24 cellular contexts compared by ENCODE assay signal in the genomic region with DNA sequence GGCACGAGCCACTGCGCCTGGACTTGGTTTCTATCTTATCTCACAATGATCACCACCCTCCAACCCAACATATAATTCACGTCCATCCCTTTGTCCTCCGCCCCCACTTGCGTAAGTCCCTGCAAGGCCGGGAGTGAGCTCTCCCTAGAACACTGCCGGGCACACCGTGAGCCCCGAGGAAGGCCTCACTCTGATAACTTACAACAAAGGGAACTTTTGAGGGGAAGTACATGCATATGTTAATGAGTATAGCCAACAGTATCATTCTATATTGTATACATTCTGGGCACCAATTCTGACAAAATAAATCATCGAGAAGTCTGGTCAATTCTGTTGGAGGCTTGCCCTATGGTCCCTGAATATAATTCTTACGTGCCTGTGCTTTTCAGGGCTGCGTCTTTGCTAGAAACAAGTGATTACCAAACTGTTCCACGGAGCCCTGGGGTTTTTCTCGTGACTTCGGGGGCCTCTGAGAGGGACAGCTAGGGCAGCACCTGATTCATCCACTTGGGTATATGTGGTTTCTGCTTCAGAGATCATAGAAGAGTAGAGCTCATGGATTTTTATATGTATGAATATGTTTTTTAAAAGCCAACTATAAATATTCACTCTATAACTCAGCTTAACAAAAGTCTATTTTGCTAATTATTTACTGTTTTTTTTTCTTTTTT.
DNase-seq lines count a peak whose midpoint lies in the region; ATAC-seq and TF ChIP-seq lines count a peak whose summit lies in the region.
"Had no signal": no experiment of that assay in that cellular context is flagged by ENCODE, and none has a peak within 500 bp of the region (broad histone marks: within the 10 kb centered on the region; RNA-seq: fewer than 3 reads in every experiment).

No MANE protein-coding gene starts in this region.

- peaks cover 2% of the 10 kb centered on the region for H3K4me1 Mint-ChIP-seq in nephron progenitor cell

- H3K27ac ChIP-seq in testis: no peak overlapping the region
- H3K27ac ChIP-seq: KMS-11 had no signal

- H3K36me3 ChIP-seq in testis (ENCODE audit: low read depth, missing control alignments): no peaks in the 10 kb centered on the region
- H3K36me3 ChIP-seq: BE2C had no signal

- H3K4me3 Mint-ChIP-seq in nephron progenitor cell: no peak overlapping the region

- 67 to 87% methylated on average over 15 of the region's 15 CpGs for WGBS in testis, 2 donors

- H3K9me3 ChIP-seq in testis: no peaks in the 10 kb centered on the region
- H3K9me3 ChIP-seq: BE2C, SK-N-SH had no signal

- intact Hi-C loops in testis (cut with DNase I; ENCODE audit: low total_unique reads): no loop called here

- peak; percentile 61 for ATAC-seq in GM21529 (IDR thresholded peaks at IDR 0.05; ENCODE audit: unreplicated experiment)
- peak; percentile 56 for ATAC-seq in HG03432 (IDR thresholded peaks at IDR 0.05; ENCODE audit: unreplicated experiment)
- no peak for ATAC-seq in HG02642 (IDR thresholded peaks at IDR 0.05; ENCODE audit: poor library complexity, unreplicated experiment)
- ATAC-seq: HCT116, Panc1 had no signal

- DNase-seq in nephron progenitor cell (no peak), testis (peak; percentile 36), GM10248 (ENCODE audit: extremely low spot score) (no peak), COLO668 (lab: John Stamatoyannopoulos, UW; ENCODE audit: unreplicated experiment) (no peak)
- DNase-seq: COR-L47; DMS79 treated with DMSO at 0.1 percent for 48 hours; GOT3; IMR-90; NCI-H1105; NCI-H146; NCI-H2029 treated with DMSO at 0.1 percent for 48 hours; NCI-H226; NCI-H510A treated with DMSO at 0.1 percent for 48 hours; NCI-H748 treated with DMSO at 0.1 percent for 48 hours; NK-92 treated with Interleukin-12 subunit alpha and Interleukin-12 subunit beta, amount 100 ng/mL, for 24 hours; SIG-M5; SK-N-SH had no signal

- H3K27ac Mint-ChIP-seq in nephron progenitor cell: peak overlapping the region; percentile 50

- no peaks in the 10 kb centered on the region for H3K4me1 ChIP-seq in testis

- no peaks in the 10 kb centered on the region for H3K27me3 ChIP-seq in testis
- H3K27me3 ChIP-seq: BE2C had no signal

- no peak for TF ChIP-seq CTCF in nephron progenitor cell (IDR thresholded peaks at IDR 0.05)
- no peak for TF ChIP-seq CTCF in testis (IDR thresholded peaks at IDR 0.05)
- no peak for TF ChIP-seq CTCF in GM10248 (IDR thresholded peaks at IDR 0.05; ENCODE audit: control extremely low read depth, extremely low read depth, low read depth, missing control alignments)

- H3K27me3 Mint-ChIP-seq in nephron progenitor cell (ENCODE audit: low read depth, poor library complexity): no peaks in the 10 kb centered on the region

- TF ChIP-seq POLR2A in testis (IDR thresholded peaks at IDR 0.05): no peak

- no peak overlapping the region for H3K4me3 ChIP-seq in testis

- CTCF ChIA-PET in GM10248 (lab: Yijun Ruan, JAX): interaction anchor here (1.0 to 1.6 kb wide), 2 partner anchors 11 to 31 kb away, joined by 4 read pairs; no protein-coding TSS in a partner anchor

- POLR2A ChIA-PET in GM10248 (lab: Yijun Ruan, JAX): no interaction called here

- H3K9me3 Mint-ChIP-seq in nephron progenitor cell: peaks cover 7% of the 10 kb centered on the region

- peaks cover 4% of the 10 kb centered on the region for H3K36me3 Mint-ChIP-seq in nephron progenitor cell (ENCODE audit: low read depth)
